26 cellular contexts compared by ENCODE assay signal in genomic region chr12:91887957-91888356, GRCh38.
"Had no signal": no experiment of that assay in that cellular context is flagged by ENCODE, and none has a peak within 500 bp of the region (broad histone marks: within the 10 kb centered on the region; RNA-seq: fewer than 3 reads in every experiment).

No MANE protein-coding gene starts in this region.

- H3K36me3 Mint-ChIP-seq: brain; natural killer cell treated with Interleukin-12 subunit alpha and Interleukin-12 subunit beta and Interleukin-15 and Interleukin-18, amount 100 ng/mL, for 72 hours had no signal

- H3K4me3 ChIP-seq: colonic mucosa, dorsolateral prefrontal cortex, esophagus muscularis mucosa, hepatocyte, left ventricle myocardium inferior, ovary, upper lobe of right lung had no signal

- ATAC-seq: activated CD8-positive, alpha-beta T cell treated with anti-CD3 and anti-CD28 coated beads, Interleukin-2, amount 10 ng/mL, durations not matched to agents 7 days and 5 days; effector memory CD8-positive, alpha-beta T cell; natural killer cell treated with Interleukin-12 subunit alpha and Interleukin-12 subunit beta and Interleukin-15 and Interleukin-18, amount 100 ng/mL, for 72 hours; right cardiac atrium; stimulated activated naive CD8-positive, alpha-beta T cell treated with anti-CD3 and anti-CD28 coated beads, Interleukin-15, Interleukin-2, amounts not matched to agents 100 U/mL and 50 U/mL, for 24 hours; upper lobe of right lung had no signal

- H3K36me3 ChIP-seq: colonic mucosa, esophagus muscularis mucosa, left ventricle myocardium inferior, neutrophil, ovary, upper lobe of right lung had no signal

- H3K27me3 ChIP-seq: colonic mucosa, dorsolateral prefrontal cortex, esophagus muscularis mucosa, hepatocyte, neutrophil, ovary, upper lobe of right lung had no signal

- H3K27me3 Mint-ChIP-seq: brain; central memory CD8-positive, alpha-beta T cell; effector memory CD8-positive, alpha-beta T cell; natural killer cell treated with Interleukin-12 subunit alpha and Interleukin-12 subunit beta and Interleukin-15 and Interleukin-18, amount 100 ng/mL, for 72 hours had no signal

- H3K27ac Mint-ChIP-seq: activated CD8-positive, alpha-beta T cell treated with anti-CD3 and anti-CD28 coated beads, Interleukin-2, amount 10 ng/mL, durations not matched to agents 7 days and 5 days; activated T-helper 1 cell treated with anti-CD3 and anti-CD28 coated beads, Interleukin-12 subunit alpha, Interleukin-12 subunit beta, Interleukin-2, Interleukin-4 antibody, amounts not matched to agents 30 ng/mL and 10 ng/mL and 1 ng/mL, durations not matched to agents 14 hours and 24 hours and 36 hours; natural killer cell treated with Interleukin-12 subunit alpha and Interleukin-12 subunit beta and Interleukin-15 and Interleukin-18, amount 100 ng/mL, for 72 hours had no signal

- DNase-seq: activated CD4-positive, alpha-beta T cell treated with anti-CD3 and anti-CD28 coated beads for 1 hour; activated CD4-positive, alpha-beta T cell treated with anti-CD3 and anti-CD28 coated beads, Interleukin-2, amount 50 U/mL, for 1 hour; activated CD8-positive, alpha-beta T cell treated with anti-CD3 and anti-CD28 coated beads, Interleukin-2, amount 10 ng/mL, durations not matched to agents 7 days and 5 days; activated gamma-delta T cell; activated naive CD4-positive, alpha-beta T cell treated with anti-CD3 and anti-CD28 coated beads, Interleukin-2, amount 50 U/mL, for 16 hours; aorta; colonic mucosa; dorsolateral prefrontal cortex; effector memory CD8-positive, alpha-beta T cell; glutamatergic neuron; kidney glomerular epithelial cell; left ventricle myocardium inferior; midbrain; ovary; right cardiac atrium; stimulated activated CD4-positive, alpha-beta T cell treated with anti-CD3 and anti-CD28 coated beads, Interleukin-12 subunit alpha, Interleukin-12 subunit beta, amount 100 ng/mL, for 4 hours; stimulated activated CD4-positive, alpha-beta T cell treated with anti-CD3 and anti-CD28 coated beads, Interleukin-4, amount 100 ng/mL, for 4 hours; stimulated activated naive CD8-positive, alpha-beta T cell treated with anti-CD3 and anti-CD28 coated beads, Interleukin-15, Interleukin-2, amounts not matched to agents 100 U/mL and 50 U/mL, for 24 hours; upper lobe of right lung had no signal

- H3K27ac ChIP-seq: colonic mucosa, esophagus muscularis mucosa, left ventricle myocardium inferior, neutrophil, ovary, upper lobe of right lung had no signal

- H3K4me3 Mint-ChIP-seq: activated CD8-positive, alpha-beta T cell treated with anti-CD3 and anti-CD28 coated beads, Interleukin-2, amount 10 ng/mL, durations not matched to agents 7 days and 5 days; activated T-helper 1 cell treated with anti-CD3 and anti-CD28 coated beads, Interleukin-12 subunit alpha, Interleukin-12 subunit beta, Interleukin-2, Interleukin-4 antibody, amounts not matched to agents 30 ng/mL and 10 ng/mL and 1 ng/mL, durations not matched to agents 14 hours and 24 hours and 36 hours; brain; central memory CD8-positive, alpha-beta T cell; effector memory CD8-positive, alpha-beta T cell; natural killer cell treated with Interleukin-12 subunit alpha and Interleukin-12 subunit beta and Interleukin-15 and Interleukin-18, amount 100 ng/mL, for 72 hours had no signal

- H3K4me1 ChIP-seq: colonic mucosa, esophagus muscularis mucosa, upper lobe of right lung had no signal

- H3K9me3 Mint-ChIP-seq: activated T-helper 1 cell treated with anti-CD3 and anti-CD28 coated beads, Interleukin-12 subunit alpha, Interleukin-12 subunit beta, Interleukin-2, Interleukin-4 antibody, amounts not matched to agents 30 ng/mL and 10 ng/mL and 1 ng/mL, durations not matched to agents 14 hours and 24 hours and 36 hours; central memory CD8-positive, alpha-beta T cell; effector memory CD8-positive, alpha-beta T cell; natural killer cell treated with Interleukin-12 subunit alpha and Interleukin-12 subunit beta and Interleukin-15 and Interleukin-18, amount 100 ng/mL, for 72 hours had no signal

- H3K9me3 ChIP-seq: colonic mucosa, esophagus muscularis mucosa, left ventricle myocardium inferior, neutrophil, ovary, upper lobe of right lung had no signal
